Comparison of ENCODE assay signal across 8 cellular contexts in the genomic region with DNA sequence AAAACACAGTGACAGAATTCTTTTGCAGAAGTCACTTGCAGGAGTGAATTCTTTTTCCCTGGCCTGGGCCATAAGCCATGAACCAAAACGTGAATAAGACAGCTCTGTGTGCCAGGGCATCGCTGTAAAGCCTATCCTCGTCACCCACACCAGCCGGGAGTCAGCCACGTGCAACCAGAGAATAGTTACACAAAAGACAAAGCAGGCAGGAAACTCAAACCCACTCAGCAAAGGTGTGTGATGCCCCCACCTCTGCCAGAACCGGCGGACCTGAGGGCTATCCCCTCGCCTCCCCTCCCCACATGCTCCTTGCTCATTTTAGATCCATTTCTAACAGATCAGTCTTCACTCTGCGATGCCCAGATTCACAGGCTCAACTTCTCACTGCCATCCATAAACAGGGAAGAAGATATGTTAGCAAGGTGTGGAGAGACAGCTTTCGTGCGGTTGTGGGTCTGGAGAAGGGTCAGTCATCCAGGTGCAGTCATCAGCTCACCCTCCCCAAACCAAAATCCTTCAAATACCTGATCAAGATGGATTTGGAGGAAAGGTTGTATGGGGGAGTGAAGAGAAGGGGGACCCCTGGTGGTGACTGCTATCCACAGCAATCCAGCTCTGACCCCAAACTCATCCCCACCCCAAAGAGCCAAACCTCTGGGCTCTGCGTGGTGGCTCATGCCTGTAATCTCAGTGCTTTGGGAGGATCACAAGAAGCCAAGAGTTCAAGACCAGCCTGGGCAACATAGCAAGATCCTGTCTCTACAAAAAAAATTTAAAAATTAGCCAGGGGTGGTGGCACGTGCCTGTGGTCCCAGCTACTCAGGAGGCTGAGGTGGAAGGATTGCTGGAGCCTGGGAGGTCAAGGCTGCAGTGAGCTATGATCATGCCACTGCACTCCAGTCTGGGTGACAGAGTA.
A peak's percentile ranks its signal among the peaks of the same experiment; 100 is the strongest.
DNase-seq lines count a peak whose midpoint lies in the region; ATAC-seq, FAIRE-seq and TF ChIP-seq lines count a peak whose summit lies in the region.

No MANE protein-coding gene starts in this region.

- no peak for FAIRE-seq in D721Med (lab: Jason Lieb, UNC)

- in situ Hi-C loops in GM23248 (cut with MboI) (no loop called here), gastrocnemius medialis (cut with MboI; ENCODE audit: low sequenced_read_pairs in 4 of 4) (loop anchor here in 2 of 4 donors (10.0 to 25.0 kb wide), 2 partner anchors 180 to 188 kb away; no protein-coding TSS in a partner anchor)

- H3K36me3 ChIP-seq in GM23248 (ENCODE audit: low read depth), result no peaks in the 10 kb centered on the region
- H3K36me3 ChIP-seq in gastroesophageal sphincter, result no peaks in the 10 kb centered on the region
- no peaks in the 10 kb centered on the region for H3K36me3 ChIP-seq in gastrocnemius medialis

- TF ChIP-seq POLR2A in gastroesophageal sphincter (IDR thresholded peaks at IDR 0.05) (no peak), gastrocnemius medialis (IDR thresholded peaks at IDR 0.05) (no peak)

- DNase-seq in D721Med (ENCODE audit: insufficient read length, low spot score) (no peak), GM23248 (peak; percentile 41), NCI-H2171 (lab: John Stamatoyannopoulos, UW) (peak; percentile 31), activated T-cell treated with anti-CD3 and anti-CD28 coated beads for 1 hour (ENCODE audit: low read depth) (peak; percentile 9), gastrocnemius medialis (no peak), amniotic stem cell (lab: John Stamatoyannopoulos, UW) (no peak)

- H3K9me2 ChIP-seq in GM23248 (ENCODE audit: insufficient read depth), result no peaks in the 10 kb centered on the region

- TF ChIP-seq EP300 in gastroesophageal sphincter (IDR thresholded peaks at IDR 0.05), result no peak

- peak; percentile 82 for TF ChIP-seq CTCF in D721Med (IDR thresholded peaks at IDR 0.05; ENCODE audit: insufficient read depth, missing control alignments)
- TF ChIP-seq CTCF in gastroesophageal sphincter (IDR thresholded peaks at IDR 0.05), result peak in 3 of 4 experiments; percentile 62 to 72 (median 66)
- TF ChIP-seq CTCF in gastrocnemius medialis (IDR thresholded peaks at IDR 0.05 in 4 of 5, conservative IDR thresholded peaks at IDR 0.05 in 1 of 5), result peak; percentile 58 to 79 (median 74)

- H3K9ac ChIP-seq in GM23248, result no peak overlapping the region

- no peaks in the 10 kb centered on the region for H3F3A ChIP-seq in GM23248 (ENCODE audit: insufficient read depth)

- H3K27me3 ChIP-seq in GM23248 (replicated peaks; ENCODE audit: insufficient read depth), result no peaks in the 10 kb centered on the region; the same call in 1 of the 2 replicates
- no peaks in the 10 kb centered on the region for H3K27me3 ChIP-seq in gastroesophageal sphincter
- no peaks in the 10 kb centered on the region for H3K27me3 ChIP-seq in gastrocnemius medialis

- H3K79me2 ChIP-seq in GM23248 (ENCODE audit: insufficient read depth), result no peaks in the 10 kb centered on the region

- H3K4me3 ChIP-seq in GM23248 (no peak overlapping the region), gastroesophageal sphincter (no peak overlapping the region), gastrocnemius medialis (no peak overlapping the region)

- H3K9me3 ChIP-seq in GM23248 (ENCODE audit: low read depth), result no peaks in the 10 kb centered on the region
- no peaks in the 10 kb centered on the region for H3K9me3 ChIP-seq in gastroesophageal sphincter
- no peaks in the 10 kb centered on the region for H3K9me3 ChIP-seq in gastrocnemius medialis

- no peak for ATAC-seq in gastroesophageal sphincter
- no peak for ATAC-seq in gastrocnemius medialis
- no peak for ATAC-seq in GM19467 (IDR thresholded peaks at IDR 0.05; ENCODE audit: unreplicated experiment)

- H3K27ac ChIP-seq in GM23248 (no peak overlapping the region), gastroesophageal sphincter (no peak overlapping the region), gastrocnemius medialis (no peak overlapping the region)

- intact Hi-C loops in gastrocnemius medialis (cut with DNase I; ENCODE audit: low total_unique reads), result loop anchor here (1.0 to 5.0 kb wide), 3 partner anchors 80 to 184 kb away; no protein-coding TSS in a partner anchor

- no peaks in the 10 kb centered on the region for H4K20me1 ChIP-seq in GM23248 (ENCODE audit: insufficient read depth)

- H2AFZ ChIP-seq in GM23248, result no peak overlapping the region

- 33 to 37% methylated on average over 13 of the region's 13 CpGs for WGBS in GM23248 (ENCODE audit: low coverage in 1 of 2, low lambda C conversion rate in 2 of 2, missing lambda C conversion rate in 2 of 2), 2 experiments
- 67 to 70% methylated on average over 5 of the region's 13 CpGs for WGBS in gastroesophageal sphincter (ENCODE audit: low coverage in 1 of 2), 2 donors

- no peak overlapping the region for H3K4me2 ChIP-seq in GM23248 (ENCODE audit: unreplicated experiment)

- H3K4me1 ChIP-seq in GM23248 (ENCODE audit: insufficient read depth), result no peaks in the 10 kb centered on the region
- peaks cover 0 to 42% (median 8%) of the 10 kb centered on the region in 3 donors for H3K4me1 ChIP-seq in gastroesophageal sphincter
- peaks cover 19 to 27% of the 10 kb centered on the region in 2 donors for H3K4me1 ChIP-seq in gastrocnemius medialis

Comparison
In these comparisons a context has a peak if more than half of its experiments do, and no peak if none do; other contexts are left out.
1. DNase-seq: peak in GM23248 (single experiment), NCI-H2171 (single experiment) and activated T-cell treated with anti-CD3 and anti-CD28 coated beads for 1 hour (single experiment); none in D721Med (single experiment), gastrocnemius medialis (0 of 2) and amniotic stem cell (single experiment).
2. Peak in every context shown above with its lines, with median percentiles within 50 percentile points of each other: CTCF ChIP-seq.